In genomic region chr2:240078631-240079030, GRCh38 we compare ENCODE assay signal across 39 cellular contexts. TPM values are rescaled to one million over a fixed set of nuclear protein-coding genes. Genes with fewer than 3 reads are reported as not detected.
"Had no signal": no experiment of that assay in that cellular context is flagged by ENCODE, and none has a peak within 500 bp of the region (broad histone marks: within the 10 kb centered on the region; RNA-seq: fewer than 3 reads in every experiment).

No MANE protein-coding gene starts in this region.

- H3K27me3 ChIP-seq: adrenal gland, ascending aorta, body of pancreas, brain microvascular endothelial cell, breast epithelium, cardiac muscle cell had no signal

- H3K4me3 ChIP-seq: adrenal gland, ascending aorta, body of pancreas, breast epithelium, cardiac muscle cell had no signal

- H3K36me3 ChIP-seq: adrenal gland, ascending aorta, brain microvascular endothelial cell, breast epithelium, cardiac muscle cell had no signal

- DNase-seq: activated effector memory CD4-positive, alpha-beta T cell treated with anti-CD3 and anti-CD28 coated beads, Interleukin-2, amount 50 U/mL, for 16 hours; activated effector memory CD4-positive, alpha-beta T cell treated with Interleukin-2 at 50 U/mL for 16 hours; activated gamma-delta T cell; activated gamma-delta T cell treated with Interleukin-2 at 50 U/mL for 16 hours; activated naive CD4-positive, alpha-beta T cell; activated naive CD4-positive, alpha-beta T cell treated with anti-CD3 and anti-CD28 coated beads for 36 hours; activated naive CD4-positive, alpha-beta T cell treated with anti-CD3 and anti-CD28 coated beads, Interleukin-2, amount 10 ng/mL, durations not matched to agents 7 days and 5 days; activated naive CD4-positive, alpha-beta T cell treated with anti-CD3 and anti-CD28 coated beads, Interleukin-2, amount 50 U/mL, for 16 hours; activated naive CD4-positive, alpha-beta T cell treated with Interleukin-2 at 50 U/mL for 16 hours; activated naive CD8-positive, alpha-beta T cell treated with anti-CD3 and anti-CD28 coated beads for 36 hours; activated naive CD8-positive, alpha-beta T cell treated with anti-CD3 and anti-CD28 coated beads, Interleukin-2, amount 10 ng/mL, durations not matched to agents 7 days and 5 days; activated naive CD8-positive, alpha-beta T cell treated with anti-CD3 and anti-CD28 coated beads, Interleukin-2, amount 50 U/mL, for 24 hours; activated T-cell treated with anti-CD3 and anti-CD28 coated beads, Interleukin-2, amount 50 U/mL, for 1 hour; activated T-cell treated with anti-CD3 and anti-CD28 coated beads, Interleukin-2, amount 50 U/mL, for 24 hours; activated T-cell treated with anti-CD3 and anti-CD28 coated beads, Interleukin-2, amount 50 U/mL, for 4 hours; activated T-cell treated with anti-CD3 and anti-CD28 coated beads, Interleukin-2, amount 50 U/mL, for 48 hours; activated T-cell treated with anti-CD3 and anti-CD28 coated beads, Interleukin-2, amount 50 U/mL, for 72 hours; adrenal gland; amniotic stem cell; amygdala; anterior cingulate cortex; aorta; body of pancreas; brain microvascular endothelial cell; caudate nucleus; central memory CD4-positive, alpha-beta T cell; cerebellar nuclear complex had no signal

- H3K27ac ChIP-seq: adrenal gland, ascending aorta, body of pancreas, brain microvascular endothelial cell, breast epithelium, cardiac muscle cell had no signal

- H3K4me1 ChIP-seq: adrenal gland, ascending aorta, body of pancreas, breast epithelium had no signal

RNA-seq across cellular contexts. Expression of gene OR6B3, which starts 25.3 kb away (rescaled TPM):
- total RNA-seq: activated naive CD4-positive, alpha-beta T cell treated with anti-CD3 and anti-CD28 coated beads for 36 hours; activated naive CD4-positive, alpha-beta T cell treated with anti-CD3 and anti-CD28 coated beads, Interleukin-2, amount 50 U/mL, for 72 hours; activated naive CD8-positive, alpha-beta T cell treated with anti-CD3 and anti-CD28 coated beads for 36 hours; activated naive CD8-positive, alpha-beta T cell treated with anti-CD3 and anti-CD28 coated beads, Interleukin-2, amount 10 ng/mL, durations not matched to agents 7 days and 5 days; activated T-cell treated with anti-CD3 and anti-CD28 coated beads, Interleukin-2, amount 50 U/mL, for 4 hours; activated T-cell treated with anti-CD3 and anti-CD28 coated beads, Interleukin-2, amount 50 U/mL, for 72 hours; activated T-helper 1 cell treated with anti-CD3 and anti-CD28 coated beads, Interleukin-12 subunit alpha, Interleukin-12 subunit beta, Interleukin-2, Interleukin-4 antibody, amounts not matched to agents 30 ng/mL and 10 ng/mL and 1 ng/mL, durations not matched to agents 14 hours and 24 hours and 36 hours; activated T-helper 17 cell treated with anti-CD3 and anti-CD28 coated beads, Interleukin-2, amount 50 U/mL, for 72 hours; activated T-helper 2 cell treated with anti-CD3 and anti-CD28 coated beads, Interferon-gamma antibody, Interleukin-2, Interleukin-4, amounts not matched to agents 10 μg/mL and 5 μg/mL and 100 μg/mL, durations not matched to agents 14 hours and 24 hours and 36 hours; adrenal gland; aorta; ascending aorta; astrocyte; body of pancreas; bronchial epithelial cell; cardiac muscle cell; cardiac septum; cerebellum; chondrocyte had no signal

RNA-seq across cellular contexts. Expression of gene OR6B2, which starts 48.4 kb away (rescaled TPM):
- total RNA-seq: activated naive CD4-positive, alpha-beta T cell treated with anti-CD3 and anti-CD28 coated beads for 36 hours; activated naive CD4-positive, alpha-beta T cell treated with anti-CD3 and anti-CD28 coated beads, Interleukin-2, amount 50 U/mL, for 72 hours; activated naive CD8-positive, alpha-beta T cell treated with anti-CD3 and anti-CD28 coated beads for 36 hours; activated naive CD8-positive, alpha-beta T cell treated with anti-CD3 and anti-CD28 coated beads, Interleukin-2, amount 10 ng/mL, durations not matched to agents 7 days and 5 days; activated T-cell treated with anti-CD3 and anti-CD28 coated beads, Interleukin-2, amount 50 U/mL, for 4 hours; activated T-cell treated with anti-CD3 and anti-CD28 coated beads, Interleukin-2, amount 50 U/mL, for 72 hours; activated T-helper 1 cell treated with anti-CD3 and anti-CD28 coated beads, Interleukin-12 subunit alpha, Interleukin-12 subunit beta, Interleukin-2, Interleukin-4 antibody, amounts not matched to agents 30 ng/mL and 10 ng/mL and 1 ng/mL, durations not matched to agents 14 hours and 24 hours and 36 hours; activated T-helper 17 cell treated with anti-CD3 and anti-CD28 coated beads, Interleukin-2, amount 50 U/mL, for 72 hours; activated T-helper 2 cell treated with anti-CD3 and anti-CD28 coated beads, Interferon-gamma antibody, Interleukin-2, Interleukin-4, amounts not matched to agents 10 μg/mL and 5 μg/mL and 100 μg/mL, durations not matched to agents 14 hours and 24 hours and 36 hours; adrenal gland; aorta; ascending aorta; astrocyte; body of pancreas; breast epithelium; bronchial epithelial cell; cardiac muscle cell; cardiac septum; cerebellum; chondrocyte had no signal
